18 cellular contexts compared by ENCODE assay signal in the genomic region with DNA sequence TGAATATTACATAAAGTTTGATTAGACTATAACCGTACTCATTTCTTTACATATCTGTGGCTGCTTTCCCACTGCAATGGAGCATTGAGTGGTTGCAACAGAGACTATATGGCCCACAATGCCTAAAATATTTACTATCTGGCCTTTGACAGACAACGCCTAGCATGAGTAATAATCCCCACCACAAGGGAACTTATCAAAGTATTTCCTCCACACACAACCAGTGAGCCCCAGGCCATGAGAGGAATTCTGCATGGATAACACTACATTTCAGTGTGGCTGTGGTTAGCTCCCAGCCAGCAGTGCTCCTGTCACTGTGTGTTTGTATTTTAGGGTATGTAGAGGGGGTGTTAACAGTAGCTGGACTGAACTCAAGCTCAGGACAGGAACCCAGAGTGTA. TPM values are rescaled to one million over a fixed set of nuclear protein-coding genes. Genes with fewer than 3 reads are reported as not detected.
DNase-seq lines count a peak whose midpoint lies in the region; ATAC-seq, FAIRE-seq and TF ChIP-seq lines count a peak whose summit lies in the region.
"Had no signal": no experiment of that assay in that cellular context is flagged by ENCODE, and none has a peak within 500 bp of the region (broad histone marks: within the 10 kb centered on the region; RNA-seq: fewer than 3 reads in every experiment).

No MANE protein-coding gene starts in this region.

- no peak for TF ChIP-seq EP300 in HepG2 (IDR thresholded peaks at IDR 0.05; ENCODE audit: low read depth in 2 of 2, low read length in 2 of 2)
- TF ChIP-seq EP300 in HepG2 (CRISPR knock-in tag; IDR thresholded peaks at IDR 0.05; ENCODE audit: borderline replicate concordance) = no peak

- CTCF ChIA-PET in HepG2 (lab: Yijun Ruan, JAX; ENCODE audit: low intra/inter-chr PET ratio, low total read pairs) = no interaction called here

- no peak overlapping the region for H3K9ac ChIP-seq in HepG2 (ENCODE audit: insufficient read depth, low read depth, low read length)

- DNase-seq in AG08395 (ENCODE audit: low spot score) (peak; percentile 21), HK-2 (ENCODE audit: unreplicated experiment) (peak; percentile 19), amniotic epithelial cell (ENCODE audit: low read depth) (peak; percentile 70), foreskin keratinocyte (peak; percentile 81 to 93), NCI-H526 treated with DMSO at 0.1 percent for 48 hours (lab: John Stamatoyannopoulos, UW) (no peak), DMS79 (lab: John Stamatoyannopoulos, UW) (no peak), iPS-NIHi11 (ENCODE audit: low spot score) (no peak), HepG2 (ENCODE audit: low spot score) (no peak)
- DNase-seq: activated B cell treated with CpG ODN at 0.5 μM for 24 hours, anterior cingulate cortex, GOT3, Kasumi-1, naive B cell, NCI-H345, RPMI8226, small intestine, transverse colon had no signal

- H3K4me2 ChIP-seq in HepG2 (ENCODE audit: low read depth, low read length) = no peak overlapping the region

- no TSS peak for BruUV-seq in HepG2 (replicated peaks; lab: Mats Ljungman, UMichigan)

- ATAC-seq in foreskin keratinocyte = peak; percentile 93
- ATAC-seq in HepG2 = no peak; the same call in 2 of the 3 replicates

- in situ Hi-C loops in HepG2 (cut with HindIII; ENCODE audit: extremely low pct_ligation_motif_present, low pct_unique_long_range_greater_than_20kb) = no loop called here

- H3K4me1 ChIP-seq in foreskin keratinocyte (peaks cover 20% of the 10 kb centered on the region), HepG2 (ENCODE audit: insufficient read depth, low read length) (0 out of 2 replicates have a peak, but pooled peaks cover 6% of the 10 kb centered on the region)
- H3K4me1 ChIP-seq: transverse colon had no signal

- TF ChIP-seq CTCF in foreskin keratinocyte (conservative IDR thresholded peaks at IDR 0.05) (no peak), HepG2 (CRISPR knock-in tag; IDR thresholded peaks at IDR 0.05) (no peak)

- no peak for TF ChIP-seq POLR2A in HepG2 (IDR thresholded peaks at IDR 0.05; ENCODE audit: insufficient read depth in 1 of 2, low read depth in 2 of 2, low read length in 2 of 2)

- no peaks in the 10 kb centered on the region for H4K20me1 ChIP-seq in HepG2 (ENCODE audit: insufficient read depth, low read length)

- H3K9me3 ChIP-seq in HepG2 (ENCODE audit: low read length) = no peaks in the 10 kb centered on the region
- H3K9me3 ChIP-seq: transverse colon had no signal

- H3K36me3 ChIP-seq in HepG2 (replicated peaks in 1 of 2; ENCODE audit: control insufficient read depth in 1 of 2, insufficient read depth in 2 of 2, low read length in 2 of 2) = no peaks in the 10 kb centered on the region
- H3K36me3 ChIP-seq: transverse colon had no signal

- peaks cover 15% of the 10 kb centered on the region for H3K27me3 ChIP-seq in foreskin keratinocyte
- no peaks in the 10 kb centered on the region for H3K27me3 ChIP-seq in HepG2 (ENCODE audit: control insufficient read depth in 1 of 2, insufficient read depth in 2 of 2, low read length in 2 of 2)

- no peak overlapping the region for H2AFZ ChIP-seq in HepG2 (ENCODE audit: low read length)

- POLR2A ChIA-PET in HepG2 (lab: Yijun Ruan, JAX) = no interaction called here

- no peak overlapping the region for H3K4me3 ChIP-seq in HepG2 (replicated peaks in 1 of 3; ENCODE audit: insufficient read depth in 1 of 3, low read depth in 2 of 3, low read length in 3 of 3)
- H3K4me3 ChIP-seq: transverse colon had no signal

- no peak for TF ChIP-seq RAD21 in HepG2 (CRISPR knock-in tag; IDR thresholded peaks at IDR 0.05)

- H3K27ac ChIP-seq in foreskin keratinocyte (peak overlapping the region; percentile 41), HepG2 (ENCODE audit: extremely low read length, insufficient read depth, low read length) (no peak overlapping the region)
- H3K27ac ChIP-seq: transverse colon had no signal

- intact Hi-C loops in HepG2 (cut with micrococcal nuclease; ENCODE audit: unreplicated experiment) = no loop called here

- H3K79me2 ChIP-seq in HepG2 (ENCODE audit: insufficient read depth, low read length) = no peaks in the 10 kb centered on the region

- no peak for FAIRE-seq in HepG2 (lab: Jason Lieb, UNC)
- FAIRE-seq: endometrium, small intestine had no signal

- WGBS in HepG2 (ENCODE audit: low lambda C conversion rate) = 5% methylated on average over 2 of the region's 2 CpGs

TF ChIP-seq in HepG2, 621 proteins besides CTCF, POLR2A, EP300 and RAD21 (continues in another document):
- no peak for TF ChIP-seq ZNF550 (CRISPR knock-in tag; IDR thresholded peaks at IDR 0.05; ENCODE audit: borderline replicate concordance)
- TF ChIP-seq, protein P1, sequence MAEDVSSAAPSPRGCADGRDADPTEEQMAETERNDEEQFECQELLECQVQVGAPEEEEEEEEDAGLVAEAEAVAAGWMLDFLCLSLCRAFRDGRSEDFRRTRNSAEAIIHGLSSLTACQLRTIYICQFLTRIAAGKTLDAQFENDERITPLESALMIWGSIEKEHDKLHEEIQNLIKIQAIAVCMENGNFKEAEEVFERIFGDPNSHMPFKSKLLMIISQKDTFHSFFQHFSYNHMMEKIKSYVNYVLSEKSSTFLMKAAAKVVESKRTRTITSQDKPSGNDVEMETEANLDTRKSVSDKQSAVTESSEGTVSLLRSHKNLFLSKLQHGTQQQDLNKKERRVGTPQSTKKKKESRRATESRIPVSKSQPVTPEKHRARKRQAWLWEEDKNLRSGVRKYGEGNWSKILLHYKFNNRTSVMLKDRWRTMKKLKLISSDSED (CRISPR knock-in tag; IDR thresholded peaks at IDR 0.05) = no peak
- TF ChIP-seq HNRNPH1 (optimal IDR thresholded peaks at IDR 0.05; ENCODE audit: low read depth, low read length) = no peak
- no peak for TF ChIP-seq ZNF33B (CRISPR knock-in tag; IDR thresholded peaks at IDR 0.05)
- no peak for TF ChIP-seq MIXL1 (CRISPR knock-in tag; IDR thresholded peaks at IDR 0.05)
- no peak for TF ChIP-seq ZNF430 (CRISPR knock-in tag; IDR thresholded peaks at IDR 0.05)
- TF ChIP-seq, protein P2, sequence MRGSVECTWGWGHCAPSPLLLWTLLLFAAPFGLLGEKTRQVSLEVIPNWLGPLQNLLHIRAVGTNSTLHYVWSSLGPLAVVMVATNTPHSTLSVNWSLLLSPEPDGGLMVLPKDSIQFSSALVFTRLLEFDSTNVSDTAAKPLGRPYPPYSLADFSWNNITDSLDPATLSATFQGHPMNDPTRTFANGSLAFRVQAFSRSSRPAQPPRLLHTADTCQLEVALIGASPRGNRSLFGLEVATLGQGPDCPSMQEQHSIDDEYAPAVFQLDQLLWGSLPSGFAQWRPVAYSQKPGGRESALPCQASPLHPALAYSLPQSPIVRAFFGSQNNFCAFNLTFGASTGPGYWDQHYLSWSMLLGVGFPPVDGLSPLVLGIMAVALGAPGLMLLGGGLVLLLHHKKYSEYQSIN (CRISPR knock-in tag; IDR thresholded peaks at IDR 0.05; ENCODE audit: borderline replicate concordance) = no peak
- TF ChIP-seq RFXANK (CRISPR knock-in tag; IDR thresholded peaks at IDR 0.05) = no peak
- no peak for TF ChIP-seq DR1 (CRISPR knock-in tag; IDR thresholded peaks at IDR 0.05)

RNA-seq across cellular contexts. Expression of a gene that starts 54.8 kb away (rescaled TPM):
- not detected in 2 replicates for total RNA-seq in foreskin keratinocyte
- polyA plus RNA-seq in foreskin keratinocyte = not detected in 2 replicates
- not detected in 2 replicates for total RNA-seq in HepG2 (2016; rRNA removed; fragmentation: Illumina TruSeq; extraction: Trizol)
- total RNA-seq in HepG2 (2016; cell fraction: cytosol; rRNA removed; fragmentation: Illumina TruSeq; extraction: Trizol; ENCODE audit: low read depth) = not detected in 2 replicates
- not detected in 2 replicates for total RNA-seq in HepG2 (2016; cell fraction: insoluble cytoplasmic fraction; rRNA removed; fragmentation: Illumina TruSeq; extraction: Trizol)
- not detected in 2 replicates for total RNA-seq in HepG2 (2016; cell fraction: membrane; rRNA removed; fragmentation: Illumina TruSeq; extraction: Trizol)
- not detected in 2 replicates for total RNA-seq in HepG2 (2016; cell fraction: nucleus; rRNA removed; fragmentation: Illumina TruSeq; extraction: Trizol)
- not detected in 2 replicates for polyA plus RNA-seq in HepG2 (2011; rRNA removed)
- not detected in 2 replicates for polyA plus RNA-seq in HepG2 (2011; cell fraction: cytosol; rRNA removed)
- polyA plus RNA-seq in HepG2 (2011; cell fraction: nucleus; rRNA removed) = not detected in 2 replicates
- not detected in 2 replicates for polyA plus RNA-seq in HepG2 (2012)
- polyA plus RNA-seq in HepG2 (2016; cell fraction: cytosol; fragmentation: Illumina TruSeq; extraction: Trizol; ENCODE audit: low read depth) = not detected in 2 replicates
- not detected in 2 replicates for polyA plus RNA-seq in HepG2 (2016; cell fraction: insoluble cytoplasmic fraction; fragmentation: Illumina TruSeq; extraction: Trizol; ENCODE audit: low read depth)
- polyA plus RNA-seq in HepG2 (2016; cell fraction: membrane; fragmentation: Illumina TruSeq; extraction: Trizol; ENCODE audit: low read depth) = not detected in 2 replicates
- not detected in 2 replicates for polyA plus RNA-seq in HepG2 (2016; cell fraction: nucleus; fragmentation: Illumina TruSeq; extraction: Trizol; ENCODE audit: insufficient read depth, low read depth)
- not detected in 2 replicates for polyA minus RNA-seq in HepG2 (2011; rRNA and poly(A)+ RNA removed; ENCODE audit: low replicate concordance)
- not detected in 2 replicates for polyA minus RNA-seq in HepG2 (2011; cell fraction: cytosol; rRNA and poly(A)+ RNA removed)
- polyA minus RNA-seq in HepG2 (2011; cell fraction: nucleus; rRNA and poly(A)+ RNA removed) = not detected in 2 replicates
- total RNA-seq: activated B cell treated with CpG ODN at 0.5 μM for 24 hours, transverse colon had no signal
- polyA plus RNA-seq: small intestine had no signal

Comparison
In these comparisons a context has a peak if more than half of its experiments do, and no peak if none do; other contexts are left out.
1. DNase-seq: peak in AG08395 (single experiment), HK-2 (single experiment), amniotic epithelial cell (single experiment) and foreskin keratinocyte (2 of 2); none in NCI-H526 treated with DMSO at 0.1 percent for 48 hours (single experiment), DMS79 (single experiment), iPS-NIHi11 (single experiment) and HepG2 (single experiment).